ENCODE assay signal across 1 cellular context in genomic region chr16:8572919-8573724, GRCh38.
TF ChIP-seq lines count a peak whose summit lies in the region.

No MANE protein-coding gene starts in this region.

TF ChIP-seq in HEK293, 187 proteins besides CTCF, POLR2A, EP300 and RAD21 (continued from another document):
- TF ChIP-seq ZSCAN30 (tag by site-specific recombination; IDR thresholded peaks at IDR 0.05) (no peak), ZNF514 (tag by site-specific recombination; IDR thresholded peaks at IDR 0.05) (no peak), KLF10 (tag by site-specific recombination; IDR thresholded peaks at IDR 0.05) (no peak), ZFP41 (tag by site-specific recombination; IDR thresholded peaks at IDR 0.05; ENCODE audit: borderline replicate concordance) (no peak), SETDB1 (IDR thresholded peaks at IDR 0.05; ENCODE audit: insufficient read length, low read length) (peak; percentile 37), ZNF701 (tag by site-specific recombination; IDR thresholded peaks at IDR 0.05) (0 out of 2 replicates have a peak, but pooled peaks have one; percentile 31), ZBTB8A (tag by site-specific recombination; IDR thresholded peaks at IDR 0.05) (no peak), GLI4 (tag by site-specific recombination; IDR thresholded peaks at IDR 0.05) (no peak), ZNF2 (tag by site-specific recombination; IDR thresholded peaks at IDR 0.05) (no peak), ZNF404 (tag by site-specific recombination; IDR thresholded peaks at IDR 0.05) (no peak), ZNF654 (tag by site-specific recombination; IDR thresholded peaks at IDR 0.05; ENCODE audit: low read depth) (peak; percentile 70)
- TF ChIP-seq, protein P1, sequence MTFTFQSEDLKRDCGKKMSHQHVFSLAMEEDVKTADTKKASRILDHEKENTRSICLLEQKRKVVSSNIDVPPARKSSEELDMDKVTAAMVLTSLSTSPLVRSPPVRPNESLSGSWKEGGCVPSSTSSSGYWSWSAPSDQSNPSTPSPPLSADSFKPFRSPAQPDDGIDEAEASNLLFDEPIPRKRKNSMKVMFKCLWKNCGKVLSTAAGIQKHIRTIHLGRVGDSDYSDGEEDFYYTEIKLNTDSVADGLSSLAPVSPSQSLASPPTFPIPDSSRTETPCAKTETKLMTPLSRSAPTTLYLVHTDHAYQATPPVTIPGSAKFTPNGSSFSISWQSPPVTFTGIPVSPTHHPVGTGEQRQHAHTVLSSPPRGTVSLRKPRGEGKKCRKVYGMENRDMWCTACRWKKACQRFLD (tag by site-specific recombination; IDR thresholded peaks at IDR 0.05): no peak
- TF ChIP-seq, protein P2, sequence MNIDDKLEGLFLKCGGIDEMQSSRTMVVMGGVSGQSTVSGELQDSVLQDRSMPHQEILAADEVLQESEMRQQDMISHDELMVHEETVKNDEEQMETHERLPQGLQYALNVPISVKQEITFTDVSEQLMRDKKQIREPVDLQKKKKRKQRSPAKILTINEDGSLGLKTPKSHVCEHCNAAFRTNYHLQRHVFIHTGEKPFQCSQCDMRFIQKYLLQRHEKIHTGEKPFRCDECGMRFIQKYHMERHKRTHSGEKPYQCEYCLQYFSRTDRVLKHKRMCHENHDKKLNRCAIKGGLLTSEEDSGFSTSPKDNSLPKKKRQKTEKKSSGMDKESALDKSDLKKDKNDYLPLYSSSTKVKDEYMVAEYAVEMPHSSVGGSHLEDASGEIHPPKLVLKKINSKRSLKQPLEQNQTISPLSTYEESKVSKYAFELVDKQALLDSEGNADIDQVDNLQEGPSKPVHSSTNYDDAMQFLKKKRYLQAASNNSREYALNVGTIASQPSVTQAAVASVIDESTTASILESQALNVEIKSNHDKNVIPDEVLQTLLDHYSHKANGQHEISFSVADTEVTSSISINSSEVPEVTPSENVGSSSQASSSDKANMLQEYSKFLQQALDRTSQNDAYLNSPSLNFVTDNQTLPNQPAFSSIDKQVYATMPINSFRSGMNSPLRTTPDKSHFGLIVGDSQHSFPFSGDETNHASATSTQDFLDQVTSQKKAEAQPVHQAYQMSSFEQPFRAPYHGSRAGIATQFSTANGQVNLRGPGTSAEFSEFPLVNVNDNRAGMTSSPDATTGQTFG (tag by site-specific recombination; IDR thresholded peaks at IDR 0.05; ENCODE audit: borderline replicate concordance): no peak
